8 cellular contexts compared by ENCODE assay signal in the genomic region with DNA sequence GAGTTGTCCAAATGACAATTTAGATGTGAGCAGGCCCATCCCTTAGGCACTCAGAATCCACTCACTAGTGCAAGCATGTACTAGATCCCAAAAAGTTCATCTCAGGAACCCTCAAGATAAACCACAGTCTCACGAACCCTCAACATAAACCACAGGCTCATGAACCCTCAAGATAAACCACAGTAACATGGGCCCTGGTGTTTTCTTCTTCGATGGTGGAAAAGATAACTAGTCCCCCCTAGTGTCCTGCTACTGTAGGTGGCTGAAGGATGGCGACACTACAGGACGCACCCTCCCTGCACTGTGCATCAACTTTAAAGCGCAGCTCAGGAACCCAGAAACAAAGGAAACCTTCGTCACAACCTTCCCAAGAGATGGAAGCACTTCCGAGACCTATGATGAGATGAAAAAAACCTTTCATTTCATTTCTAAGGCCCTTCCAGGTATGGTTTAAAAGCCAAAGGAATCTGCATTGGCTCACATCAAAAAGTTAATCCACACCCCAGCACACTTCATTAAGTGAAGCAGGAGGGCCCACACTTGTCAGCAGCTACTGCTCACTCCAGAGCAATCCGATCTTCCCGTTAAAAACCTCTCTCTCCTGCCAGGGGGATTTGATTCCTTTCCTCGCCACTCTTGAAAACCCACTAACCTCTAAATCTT. TPM values are rescaled to one million over a fixed set of nuclear protein-coding genes. Genes with fewer than 3 reads are reported as not detected.
A peak's percentile ranks its signal among the peaks of the same experiment; 100 is the strongest.
DNase-seq lines count a peak whose midpoint lies in the region; ATAC-seq and TF ChIP-seq lines count a peak whose summit lies in the region.

No MANE protein-coding gene starts in this region.

- no peak for TF ChIP-seq POLR2A in breast epithelium (IDR thresholded peaks at IDR 0.05)

- no peak overlapping the region for H3K9ac ChIP-seq in mammary epithelial cell (ENCODE audit: insufficient read depth, low read length)

- intact Hi-C loops in breast epithelium (cut with DNase I; ENCODE audit: low total_unique reads) (no loop called here), mammary epithelial cell (cut with micrococcal nuclease) (loop anchor here (1.0 to 5.0 kb wide), 2 partner anchors 341 to 399 kb away; no protein-coding TSS in a partner anchor), upper lobe of right lung (cut with DNase I) (no loop called here), left colon (cut with DNase I, micrococcal nuclease) (no loop called here)

- H3K4me2 ChIP-seq in mammary epithelial cell (ENCODE audit: insufficient read depth, low read depth, low read length) = no peak overlapping the region

- H3K36me3 ChIP-seq in breast epithelium (no peaks in the 10 kb centered on the region), mammary epithelial cell (ENCODE audit: insufficient read depth, low read length) (no peaks in the 10 kb centered on the region), upper lobe of right lung (no peaks in the 10 kb centered on the region)

- dilution Hi-C loops in mammary epithelial cell (cut with HindIII; ENCODE audit: low sequenced_read_pairs) = no loop called here

- 81% methylated on average over 9 of the region's 10 CpGs for WGBS in mammary epithelial cell (ENCODE audit: low coverage, missing lambda C conversion rate)

- H3K79me2 ChIP-seq in mammary epithelial cell (ENCODE audit: insufficient read depth, low read length) = no peaks in the 10 kb centered on the region

- DNase-seq in breast epithelium (ENCODE audit: low spot score in 2 of 2) (no peak), mammary epithelial cell (no peak), SHP77 (lab: John Stamatoyannopoulos, UW) (peak; percentile 2 to 26), islet precursor cell (peak; percentile 57), upper lobe of right lung (no peak), AML-193 (lab: John Stamatoyannopoulos, UW) (no peak), substantia nigra (lab: John Stamatoyannopoulos, UW) (no peak), left colon (no peak)

- no peak overlapping the region for H2AFZ ChIP-seq in mammary epithelial cell (ENCODE audit: low read depth, low read length)

- TF ChIP-seq CTCF in breast epithelium (IDR thresholded peaks at IDR 0.05) (no peak), mammary epithelial cell (conservative IDR thresholded peaks at IDR 0.05 in 1 of 2, IDR thresholded peaks at IDR 0.05 in 1 of 2; ENCODE audit: extremely low read depth in 1 of 2, insufficient read depth in 1 of 2, low read depth in 1 of 2, low read length in 2 of 2) (peak in 1 of 2 donors; percentile 7), upper lobe of right lung (IDR thresholded peaks at IDR 0.05) (no peak)

- H4K20me1 ChIP-seq in mammary epithelial cell (ENCODE audit: insufficient read depth, low read length) = no peaks in the 10 kb centered on the region

- H3K4me1 ChIP-seq in breast epithelium (peaks cover 0 to 4% of the 10 kb centered on the region in 2 donors), mammary epithelial cell (ENCODE audit: insufficient read depth, low read length) (peaks cover 22% of the 10 kb centered on the region), upper lobe of right lung (peaks cover 16% of the 10 kb centered on the region)

- CTCF ChIA-PET in mammary epithelial cell (lab: Charles Lee; ENCODE audit: low non-redundant PET) = no interaction called here

- H3K4me3 ChIP-seq in breast epithelium = peak overlapping the region in 2 of 3 donors; percentile 80 to 90
- H3K4me3 ChIP-seq in mammary epithelial cell (replicated peaks in 1 of 3; ENCODE audit: insufficient read depth in 1 of 3, low read depth in 2 of 3, low read length in 3 of 3) = no peak overlapping the region
- peak overlapping the region; percentile 64 for H3K4me3 ChIP-seq in upper lobe of right lung

- BruUV-seq in mammary epithelial cell (replicated peaks; lab: Mats Ljungman, UMichigan) = no TSS peak

- H3K9me3 ChIP-seq in breast epithelium (no peaks in the 10 kb centered on the region), mammary epithelial cell (replicated peaks; ENCODE audit: insufficient read depth, low read length) (no peaks in the 10 kb centered on the region), upper lobe of right lung (no peaks in the 10 kb centered on the region)

- no peaks in the 10 kb centered on the region for H3K27me3 ChIP-seq in breast epithelium
- H3K27me3 ChIP-seq in mammary epithelial cell (ENCODE audit: insufficient read depth, low read length) = no peaks in the 10 kb centered on the region
- no peaks in the 10 kb centered on the region for H3K27me3 ChIP-seq in upper lobe of right lung

- in situ Hi-C loops in mammary epithelial cell (cut with MboI; ENCODE audit: low sequenced_read_pairs in 2 of 2) = no loop called here

- no peak for ATAC-seq in upper lobe of right lung
- ATAC-seq in left colon = no peak

- H3K27ac ChIP-seq in breast epithelium (no peak overlapping the region), mammary epithelial cell (ENCODE audit: insufficient read depth, low read depth, low read length) (no peak overlapping the region), upper lobe of right lung (no peak overlapping the region), substantia nigra (ENCODE audit: low read depth, low read length, poor library complexity, severe bottlenecking) (no peak overlapping the region)

RNA-seq across cellular contexts. Expression of gene LARGE1, which starts 2.4 kb away (rescaled TPM):
- total RNA-seq in breast epithelium = 10 to 100 TPM; 23.6 to 27.8 (median 26.1) TPM
- 10 to 100 TPM in 1 of 2 donors, 1 to 10 TPM in 1; 7.5 to 14.6 TPM for total RNA-seq in mammary epithelial cell
- 3.6 TPM for polyA plus RNA-seq in mammary epithelial cell
- 15.9 TPM for polyA minus RNA-seq in mammary epithelial cell
- 33.5 TPM for total RNA-seq in upper lobe of right lung
- 10 to 100 TPM; 51.6 to 69.6 TPM for total RNA-seq in left colon

Comparison
In these comparisons a context has a peak if more than half of its experiments do, and no peak if none do; other contexts are left out.
1. H3K4me3 ChIP-seq: peak in breast epithelium (2 of 3) and upper lobe of right lung (single experiment); none in mammary epithelial cell (0 of 3).
2. DNase-seq: peak in SHP77 (2 of 2) and islet precursor cell (single experiment); none in breast epithelium (0 of 2), mammary epithelial cell (single experiment), upper lobe of right lung (single experiment), AML-193 (0 of 2), substantia nigra (0 of 49) and left colon (0 of 2).